Comparison of ENCODE assay signal across 8 cellular contexts in genomic region chr15:74614744-74615312, GRCh38. TPM values are rescaled to one million over a fixed set of nuclear protein-coding genes. Genes with fewer than 3 reads are reported as not detected.
DNase-seq lines count a peak whose midpoint lies in the region; ATAC-seq lines count a peak whose summit lies in the region.

No MANE protein-coding gene starts in this region.

- ATAC-seq in HG03039 (IDR thresholded peaks at IDR 0.05; ENCODE audit: unreplicated experiment) = peak; percentile 35

- DNase-seq in SIG-M5 treated with dmso at 0.1 percent for 504 hours (lab: John Stamatoyannopoulos, UW; ENCODE audit: unreplicated experiment) (peak; percentile 76), SIG-M5 (lab: John Stamatoyannopoulos, UW) (no peak), NCI-H82 treated with DMSO at 0.1 percent for 48 hours (lab: John Stamatoyannopoulos, UW; ENCODE audit: unreplicated experiment) (peak; percentile 42)
- DNase-seq in activated CD8-positive, alpha-beta memory T cell treated with anti-CD3 and anti-CD28 coated beads for 4 hours (ENCODE audit: low read depth in 2 of 2) = peak; percentile 80 to 81
- peak; percentile 72 to 82 for DNase-seq in stimulated activated CD8-positive, alpha-beta memory T cell treated with anti-CD3 and anti-CD28 coated beads, Interleukin-4, amount 100 ng/mL, for 1 hour (ENCODE audit: low read depth in 2 of 2, low spot score in 1 of 2)

- H3K9me3 ChIP-seq in endocrine pancreas (ENCODE audit: control insufficient read depth, low read length) (no peaks in the 10 kb centered on the region), mononuclear cell (ENCODE audit: low read depth, low read length) (no peaks in the 10 kb centered on the region)

- no peaks in the 10 kb centered on the region for H3K36me3 ChIP-seq in endocrine pancreas (ENCODE audit: control insufficient read depth, insufficient read depth, low read length)

- H3K4me1 ChIP-seq in endocrine pancreas (ENCODE audit: control insufficient read depth, insufficient read depth, low read length) = no peaks in the 10 kb centered on the region
- peaks cover 41% of the 10 kb centered on the region for H3K4me1 ChIP-seq in mononuclear cell (ENCODE audit: insufficient read depth, low read length)

- peak overlapping the region; percentile 95 for H3K9ac ChIP-seq in endocrine pancreas (ENCODE audit: control insufficient read depth, insufficient read depth, low read length)

- H3K27me3 ChIP-seq in endocrine pancreas (ENCODE audit: control insufficient read depth, insufficient read depth, low read length) (no peaks in the 10 kb centered on the region), mononuclear cell (ENCODE audit: insufficient read depth, low read length) (no peaks in the 10 kb centered on the region)

- H3K4me3 ChIP-seq in endocrine pancreas (ENCODE audit: control insufficient read depth, insufficient read depth, low read length) (peak overlapping the region; percentile 8), mononuclear cell (ENCODE audit: low read length) (peak overlapping the region; percentile 99)

RNA-seq across cellular contexts. Expression of gene CLK3, which starts 0.8 kb away (rescaled TPM):
- 158 TPM for total RNA-seq in mononuclear cell
